Comparison of ENCODE assay signal across 8 cellular contexts in genomic region chrX:46574337-46574940, GRCh38.
DNase-seq lines count a peak whose midpoint lies in the region; ATAC-seq lines count a peak whose summit lies in the region.

No MANE protein-coding gene starts in this region.

- H3K27ac Mint-ChIP-seq in activated naive CD4-positive, alpha-beta T cell treated with anti-CD3 and anti-CD28 coated beads, Interleukin-2, amount 50 U/mL, for 24 hours, result no peak overlapping the region

- peaks cover 46% of the 10 kb centered on the region for H3K4me1 Mint-ChIP-seq in activated naive CD4-positive, alpha-beta T cell treated with anti-CD3 and anti-CD28 coated beads, Interleukin-2, amount 50 U/mL, for 24 hours

- no peaks in the 10 kb centered on the region for H3K27me3 Mint-ChIP-seq in activated naive CD4-positive, alpha-beta T cell treated with anti-CD3 and anti-CD28 coated beads, Interleukin-2, amount 50 U/mL, for 24 hours

- no peaks in the 10 kb centered on the region for H3K36me3 Mint-ChIP-seq in activated naive CD4-positive, alpha-beta T cell treated with anti-CD3 and anti-CD28 coated beads, Interleukin-2, amount 50 U/mL, for 24 hours

- DNase-seq in CMK (ENCODE audit: low read depth), result peak; percentile 45
- DNase-seq in NT2/D1 (ENCODE audit: low read depth, low spot score), result no peak
- peak; percentile 19 for DNase-seq in stimulated activated CD4-positive, alpha-beta T cell treated with anti-CD3 and anti-CD28 coated beads, Interleukin-4, amount 100 ng/mL, for 24 hours
- DNase-seq in pons (ENCODE audit: low spot score), result no peak
- no peak for DNase-seq in NCI-H2029 (lab: John Stamatoyannopoulos, UW)

- H3K36me3 ChIP-seq in NT2/D1 (ENCODE audit: insufficient read depth, insufficient read length, low read length), result peaks cover 21% of the 10 kb centered on the region

- H3K4me3 ChIP-seq in NT2/D1 (ENCODE audit: insufficient read length, low read depth) (peak overlapping the region; percentile 92), iPS-11a (ENCODE audit: low read depth, low read length) (peak overlapping the region; percentile 58)

- H3K9me3 ChIP-seq in NT2/D1 (ENCODE audit: insufficient read depth, low read length), result no peaks in the 10 kb centered on the region

- no peaks in the 10 kb centered on the region for H3K4me1 ChIP-seq in NT2/D1 (ENCODE audit: insufficient read depth, insufficient read length)

- ATAC-seq in GM21737 (IDR thresholded peaks at IDR 0.05; ENCODE audit: unreplicated experiment), result peak; percentile 13

- no peaks in the 10 kb centered on the region for H3K9me3 Mint-ChIP-seq in activated naive CD4-positive, alpha-beta T cell treated with anti-CD3 and anti-CD28 coated beads, Interleukin-2, amount 50 U/mL, for 24 hours

- H3K27me3 ChIP-seq in NT2/D1 (ENCODE audit: insufficient read depth, insufficient read length), result peaks cover 3% of the 10 kb centered on the region

- H3K9ac ChIP-seq in NT2/D1 (ENCODE audit: insufficient read length, low read depth), result peak overlapping the region; percentile 94

- H3K4me3 Mint-ChIP-seq in activated naive CD4-positive, alpha-beta T cell treated with anti-CD3 and anti-CD28 coated beads, Interleukin-2, amount 50 U/mL, for 24 hours, result peak overlapping the region; percentile 66

Comparison
In these comparisons a context has a peak if more than half of its experiments do, and no peak if none do; other contexts are left out.
1. DNase-seq: peak in CMK (single experiment) and stimulated activated CD4-positive, alpha-beta T cell treated with anti-CD3 and anti-CD28 coated beads, Interleukin-4, amount 100 ng/mL, for 24 hours (single experiment); none in NT2/D1 (single experiment), pons (single experiment) and NCI-H2029 (single experiment).